ENCODE assay signal across 26 cellular contexts in genomic region chr22:48335442-48336139, GRCh38.
DNase-seq lines count a peak whose midpoint lies in the region; ATAC-seq and TF ChIP-seq lines count a peak whose summit lies in the region.
"Had no signal": no experiment of that assay in that cellular context is flagged by ENCODE, and none has a peak within 500 bp of the region (broad histone marks: within the 10 kb centered on the region; RNA-seq: fewer than 3 reads in every experiment).

No MANE protein-coding gene starts in this region.

- H3K27ac ChIP-seq in right cardiac atrium (ENCODE audit: low read length) (no peak overlapping the region), hepatocyte (no peak overlapping the region), prostate gland (no peak overlapping the region)
- H3K27ac ChIP-seq: C4-2B had no signal

- no peaks in the 10 kb centered on the region for H3K36me3 Mint-ChIP-seq in activated naive CD4-positive, alpha-beta T cell treated with anti-CD3 and anti-CD28 coated beads, Interleukin-2, amount 50 U/mL, for 72 hours
- H3K36me3 Mint-ChIP-seq: CD8-positive, alpha-beta T cell had no signal

- peaks cover 5 to 6% of the 10 kb centered on the region in 2 donors for H3K9me3 Mint-ChIP-seq in activated naive CD4-positive, alpha-beta T cell treated with anti-CD3 and anti-CD28 coated beads, Interleukin-2, amount 50 U/mL, for 72 hours
- H3K9me3 Mint-ChIP-seq: CD8-positive, alpha-beta T cell had no signal

- H3K4me3 ChIP-seq in right cardiac atrium (ENCODE audit: low read length) (no peak overlapping the region), H7 (ENCODE audit: insufficient read depth, low read depth, low read length) (no peak overlapping the region), hepatocyte (no peak overlapping the region), prostate gland (no peak overlapping the region)
- H3K4me3 ChIP-seq: HAP-1 had no signal

- no peaks in the 10 kb centered on the region for H3K9me2 ChIP-seq in hepatocyte (replicated peaks; ENCODE audit: insufficient read depth)

- H3K9me3 ChIP-seq in right cardiac atrium (ENCODE audit: control insufficient read depth, low read length) (no peaks in the 10 kb centered on the region), hepatocyte (ENCODE audit: low read depth) (no peaks in the 10 kb centered on the region), prostate gland (no peaks in the 10 kb centered on the region)
- H3K9me3 ChIP-seq: Caco-2, HAP-1 had no signal

- H3K4me2 ChIP-seq in hepatocyte: no peak overlapping the region

- ATAC-seq in right cardiac atrium: no peak
- no peak for ATAC-seq in activated naive CD4-positive, alpha-beta T cell treated with anti-CD3 and anti-CD28 coated beads, Interleukin-2, amount 50 U/mL, for 72 hours
- ATAC-seq: CD8-positive, alpha-beta T cell had no signal

- DNase-seq in cardiac septum (ENCODE audit: low spot score) (peak; percentile 72), right cardiac atrium (no peak), H7 (peak; percentile 42), hepatocyte (ENCODE audit: low spot score) (peak; percentile 34), NCI-H526 (lab: John Stamatoyannopoulos, UW) (no peak), iPS-NIHi11 (ENCODE audit: low spot score) (no peak), prostate gland (ENCODE audit: low spot score) (no peak)
- DNase-seq in activated naive CD4-positive, alpha-beta T cell treated with anti-CD3 and anti-CD28 coated beads, Interleukin-2, amount 50 U/mL, for 72 hours (ENCODE audit: low spot score in 2 of 2): no peak
- DNase-seq: 8988T; AML-193; Caco-2; CD8-positive, alpha-beta T cell; GF-D8; HFFc6; IMR-90; KG1; NCI-H1048; NCI-H1417; NCI-H1694; NCI-H2029 treated with DMSO at 0.1 percent for 48 hours; NCI-H2227 treated with DMSO at 0.1 percent for 48 hours; NCI-H69; Right ventricle myocardium superior; RPMI8226 had no signal

- 73% methylated on average over 8 of the region's 8 CpGs for WGBS in right cardiac atrium
- 73% methylated on average over 8 of the region's 8 CpGs for WGBS in hepatocyte (ENCODE audit: low lambda C conversion rate, missing lambda C conversion rate)
- 80% methylated on average over 8 of the region's 8 CpGs for WGBS in prostate gland

- H2AFZ ChIP-seq in hepatocyte: no peak overlapping the region

- intact Hi-C loops in cardiac septum (cut with DNase I): no loop called here
- intact Hi-C loops in right cardiac atrium (cut with DNase I): no loop called here
- intact Hi-C loops in prostate gland (cut with DNase I): loop anchor here (10.0 kb wide), 1 partner anchor 59 kb away; no protein-coding TSS in a partner anchor

- no peak for TF ChIP-seq POLR2A in prostate gland (IDR thresholded peaks at IDR 0.05)

- H3K27ac Mint-ChIP-seq in activated naive CD4-positive, alpha-beta T cell treated with anti-CD3 and anti-CD28 coated beads, Interleukin-2, amount 50 U/mL, for 72 hours: no peak overlapping the region
- H3K27ac Mint-ChIP-seq: CD8-positive, alpha-beta T cell; HFFc6 had no signal

- no peaks in the 10 kb centered on the region for H3K36me3 ChIP-seq in H7 (replicated peaks; ENCODE audit: control insufficient read depth, insufficient read depth, low read length)
- no peaks in the 10 kb centered on the region for H3K36me3 ChIP-seq in hepatocyte (replicated peaks; ENCODE audit: insufficient read depth, low read depth)
- no peaks in the 10 kb centered on the region for H3K36me3 ChIP-seq in prostate gland
- H3K36me3 ChIP-seq: HAP-1 had no signal

- TF ChIP-seq CTCF in hepatocyte (IDR thresholded peaks at IDR 0.05; ENCODE audit: poor library complexity) (no peak), prostate gland (IDR thresholded peaks at IDR 0.05) (no peak)

- no peaks in the 10 kb centered on the region for H3K27me3 ChIP-seq in right cardiac atrium (ENCODE audit: control insufficient read depth, insufficient read depth)
- H3K27me3 ChIP-seq in H7 (ENCODE audit: control insufficient read depth, insufficient read depth, low read length): peaks cover 4% of the 10 kb centered on the region
- H3K27me3 ChIP-seq in hepatocyte: peaks cover 5% of the 10 kb centered on the region
- H3K27me3 ChIP-seq in prostate gland (replicated peaks; ENCODE audit: insufficient read depth): peaks cover 2% of the 10 kb centered on the region

- H3K4me1 ChIP-seq in right cardiac atrium (ENCODE audit: control insufficient read depth, insufficient read depth, low read length) (no peaks in the 10 kb centered on the region), hepatocyte (ENCODE audit: insufficient read depth) (no peaks in the 10 kb centered on the region), prostate gland (replicated peaks) (no peaks in the 10 kb centered on the region)
- H3K4me1 ChIP-seq: Caco-2, HAP-1 had no signal

- H3K79me2 ChIP-seq in hepatocyte: no peaks in the 10 kb centered on the region

- no peaks in the 10 kb centered on the region for H4K20me1 ChIP-seq in hepatocyte (ENCODE audit: insufficient read depth, poor library complexity, severe bottlenecking)

Comparison
In these comparisons a context has a peak if more than half of its experiments do, and no peak if none do; other contexts are left out.
1. DNase-seq: peak in cardiac septum (single experiment), H7 (single experiment) and hepatocyte (single experiment); none in right cardiac atrium (0 of 3), NCI-H526 (0 of 2), activated naive CD4-positive, alpha-beta T cell treated with anti-CD3 and anti-CD28 coated beads, Interleukin-2, amount 50 U/mL, for 72 hours (0 of 2), iPS-NIHi11 (single experiment) and prostate gland (single experiment).